Comparison of ENCODE assay signal across 9 cellular contexts in the genomic region with DNA sequence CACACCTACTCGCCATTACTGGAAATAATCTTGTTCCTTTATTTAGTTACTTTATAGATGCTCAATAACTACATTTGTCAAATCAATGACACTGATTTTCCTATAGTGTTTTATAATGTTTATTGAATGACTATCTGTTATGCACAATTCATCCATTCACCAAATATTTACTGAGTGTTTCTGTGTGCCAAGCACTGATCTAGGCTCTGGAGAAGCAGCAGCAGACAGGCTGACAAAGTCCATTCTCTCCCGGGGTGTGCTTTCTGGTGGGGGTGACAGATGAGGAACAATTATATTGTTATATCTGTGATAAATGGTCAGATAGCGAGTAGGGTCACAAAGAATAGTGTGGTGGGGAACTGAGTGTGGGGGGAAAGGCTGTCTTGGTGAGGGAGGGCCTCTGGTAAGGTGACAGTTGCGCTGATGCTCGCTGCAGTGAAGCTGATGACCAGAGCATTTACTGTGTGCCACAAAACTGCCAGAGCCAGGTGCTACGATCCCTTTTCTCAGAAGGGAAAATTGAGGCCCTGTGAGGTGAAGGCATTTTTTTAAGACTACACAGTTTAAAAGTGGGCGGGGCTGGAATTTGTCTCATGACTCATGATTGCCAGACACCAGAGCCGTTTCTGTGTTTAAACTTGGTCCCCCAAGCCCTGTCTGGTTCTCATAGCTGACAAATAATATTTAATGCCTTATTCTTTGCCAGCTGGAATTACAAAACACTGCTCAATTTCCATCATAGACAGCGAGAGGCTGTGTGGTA. TPM values are rescaled to one million over a fixed set of nuclear protein-coding genes. Genes with fewer than 3 reads are reported as not detected.
A peak's percentile ranks its signal among the peaks of the same experiment; 100 is the strongest.
DNase-seq lines count a peak whose midpoint lies in the region; ATAC-seq and TF ChIP-seq lines count a peak whose summit lies in the region.
"Had no signal": no experiment of that assay in that cellular context is flagged by ENCODE, and none has a peak within 500 bp of the region (broad histone marks: within the 10 kb centered on the region; RNA-seq: fewer than 3 reads in every experiment).

No MANE protein-coding gene starts in this region.

- H3K36me3 ChIP-seq in KMS-11 (ENCODE audit: insufficient read depth), result no peaks in the 10 kb centered on the region
- no peaks in the 10 kb centered on the region for H3K36me3 ChIP-seq in rectal smooth muscle tissue (ENCODE audit: control insufficient read depth, insufficient read depth, low read length)

- CTCF ChIA-PET in activated CD4-positive, alpha-beta T cell treated with anti-CD3 and anti-CD28 coated beads for 36 hours (lab: Charles Lee), result interaction anchor here (0.9 to 2.9 kb wide), 11 partner anchors 8 to 54 kb away, joined by 3 to 18 read pairs (median 6); a partner anchor contains a TSS

- peak overlapping the region; percentile 23; the same call in 1 of the 2 replicates for H3K27ac ChIP-seq in KMS-11
- H3K27ac ChIP-seq in rectal smooth muscle tissue (ENCODE audit: low read depth, low read length), result peak overlapping the region; percentile 14

- no peaks in the 10 kb centered on the region for H3K27me3 Mint-ChIP-seq in activated CD4-positive, alpha-beta T cell treated with anti-CD3 and anti-CD28 coated beads for 36 hours

- H3K4me1 ChIP-seq in KMS-11 (ENCODE audit: low read depth, poor library complexity, severe bottlenecking), result peaks cover 62% of the 10 kb centered on the region
- peaks cover 9% of the 10 kb centered on the region for H3K4me1 ChIP-seq in rectal smooth muscle tissue (ENCODE audit: control insufficient read depth, insufficient read depth, low read length)

- H3K9ac ChIP-seq in KMS-11 (no peak overlapping the region), rectal smooth muscle tissue (ENCODE audit: low read length) (no peak overlapping the region)

- peaks cover 90% of the 10 kb centered on the region for H3K4me1 Mint-ChIP-seq in activated CD4-positive, alpha-beta T cell treated with anti-CD3 and anti-CD28 coated beads for 36 hours

- peaks cover 25% of the 10 kb centered on the region for H3K36me3 Mint-ChIP-seq in activated CD4-positive, alpha-beta T cell treated with anti-CD3 and anti-CD28 coated beads for 36 hours (ENCODE audit: low read depth)

- no peak overlapping the region for H3K4me3 ChIP-seq in KMS-11 (IDR thresholded peaks at IDR 0.05; ENCODE audit: insufficient read depth, low read depth, low read length)
- H3K4me3 ChIP-seq in rectal smooth muscle tissue (ENCODE audit: low read length), result no peak overlapping the region

- intact Hi-C loops in activated CD4-positive, alpha-beta T cell treated with anti-CD3 and anti-CD28 coated beads for 36 hours (cut with DNase I, micrococcal nuclease), result loop anchor here (1.0 kb wide), 2 partner anchors 9 to 46 kb away; no protein-coding TSS in a partner anchor

- peak overlapping the region; percentile 62 for H3K4me3 Mint-ChIP-seq in activated CD4-positive, alpha-beta T cell treated with anti-CD3 and anti-CD28 coated beads for 36 hours

- POLR2A ChIA-PET in activated CD4-positive, alpha-beta T cell treated with anti-CD3 and anti-CD28 coated beads for 36 hours (lab: Charles Lee), result interaction anchor here (1.1 kb wide), 1 partner anchor 12 kb away, joined by 3 read pairs; no protein-coding TSS in a partner anchor

- no peak for TF ChIP-seq CTCF in KMS-11 (conservative IDR thresholded peaks at IDR 0.05; ENCODE audit: low read depth, low read length)

- H3K4me2 ChIP-seq in KMS-11, result peak overlapping the region; percentile 69; the same call in 1 of the 2 replicates

- peaks cover 71% of the 10 kb centered on the region for H3K79me2 ChIP-seq in KMS-11 (ENCODE audit: insufficient read depth, low read depth)

- H2AFZ ChIP-seq in KMS-11 (ENCODE audit: low read depth), result no peak overlapping the region

- 0 out of 2 replicates have a peak, but pooled peaks cover 7% of the 10 kb centered on the region for H4K20me1 ChIP-seq in KMS-11 (ENCODE audit: insufficient read depth)

- peak overlapping the region; percentile 98 for H3K27ac Mint-ChIP-seq in activated CD4-positive, alpha-beta T cell treated with anti-CD3 and anti-CD28 coated beads for 36 hours

- peak; percentile 66 for ATAC-seq in activated CD4-positive, alpha-beta T cell treated with anti-CD3 and anti-CD28 coated beads for 36 hours

- no peaks in the 10 kb centered on the region for H3K9me3 Mint-ChIP-seq in activated CD4-positive, alpha-beta T cell treated with anti-CD3 and anti-CD28 coated beads for 36 hours (ENCODE audit: low read depth)

- DNase-seq in activated CD4-positive, alpha-beta T cell treated with anti-CD3 and anti-CD28 coated beads for 36 hours, result peak; percentile 82
- peak; percentile 74 for DNase-seq in effector CD4-positive, alpha-beta T cell
- DNase-seq in iPS-NIHi7 (ENCODE audit: extremely low spot score) (no peak), medulla oblongata (ENCODE audit: extremely low spot score) (no peak), NCI-H446 treated with DMSO at 0.1 percent for 48 hours (lab: John Stamatoyannopoulos, UW) (no peak), pons (ENCODE audit: low spot score) (no peak)

- no peaks in the 10 kb centered on the region for H3K27me3 ChIP-seq in KMS-11 (ENCODE audit: insufficient read depth, low read depth)
- no peaks in the 10 kb centered on the region for H3K27me3 ChIP-seq in rectal smooth muscle tissue (ENCODE audit: control insufficient read depth, insufficient read depth, low read length)

RNA-seq across cellular contexts. Expression of a gene that starts 10.2 kb away (rescaled TPM):
- total RNA-seq in activated CD4-positive, alpha-beta T cell treated with anti-CD3 and anti-CD28 coated beads for 36 hours, result 10 to 100 TPM; 76.6 to 90.7 TPM

RNA-seq across cellular contexts. Expression of a gene that starts 28.1 kb away (rescaled TPM):
- 100 to 1,000 TPM; 265 to 270 TPM for total RNA-seq in activated CD4-positive, alpha-beta T cell treated with anti-CD3 and anti-CD28 coated beads for 36 hours

RNA-seq across cellular contexts. Expression of a gene that starts 31.3 kb away (rescaled TPM):
- under 1 TPM; 0.51 to 0.69 TPM for total RNA-seq in activated CD4-positive, alpha-beta T cell treated with anti-CD3 and anti-CD28 coated beads for 36 hours
- total RNA-seq: T-helper 1 cell treated with Interleukin-12 subunit alpha and Interleukin-12 subunit beta and Interleukin-4 antibody, amounts not matched to agents 30 ng/mL and 1 ng/mL, for 36 hours had no signal

RNA-seq across cellular contexts. Expression of a gene that starts 54.0 kb away (rescaled TPM):
- not detected for total RNA-seq in activated CD4-positive, alpha-beta T cell treated with anti-CD3 and anti-CD28 coated beads for 36 hours
- total RNA-seq: T-helper 1 cell treated with Interleukin-12 subunit alpha and Interleukin-12 subunit beta and Interleukin-4 antibody, amounts not matched to agents 30 ng/mL and 1 ng/mL, for 36 hours had no signal

Comparison
In these comparisons a context has a peak if more than half of its experiments do, and no peak if none do; other contexts are left out.
1. DNase-seq: peak in activated CD4-positive, alpha-beta T cell treated with anti-CD3 and anti-CD28 coated beads for 36 hours (single experiment) and effector CD4-positive, alpha-beta T cell (single experiment); none in iPS-NIHi7 (single experiment), medulla oblongata (single experiment), NCI-H446 treated with DMSO at 0.1 percent for 48 hours (single experiment) and pons (single experiment).